Comparison of ENCODE assay signal across 8 cellular contexts in genomic region chr9:127505396-127506116, GRCh38. TPM values are rescaled to one million over a fixed set of nuclear protein-coding genes. Genes with fewer than 3 reads are reported as not detected.
DNase-seq lines count a peak whose midpoint lies in the region; ATAC-seq, FAIRE-seq and TF ChIP-seq lines count a peak whose summit lies in the region.

No MANE protein-coding gene starts in this region.

- CTCF ChIA-PET in activated CD4-positive, alpha-beta memory T cell treated with anti-CD3 and anti-CD28 coated beads, Interleukin-2, amount 10 ng/mL, durations not matched to agents 7 days and 5 days (lab: Charles Lee), result interaction anchor here (2.9 to 3.0 kb wide), 2 partner anchors 81 to 229 kb away, joined by 14 to 19 read pairs; partner anchors contain the start of gene TOR2A

- H3K4me1 ChIP-seq in foreskin keratinocyte, result no peaks in the 10 kb centered on the region

- DNase-seq in D721Med (ENCODE audit: insufficient read length, low spot score) (no peak), HuH-7.5 (ENCODE audit: low spot score) (peak; percentile 77), foreskin keratinocyte (no peak), superior temporal gyrus (ENCODE audit: extremely low spot score) (no peak), dedifferentiated amniotic fluid mesenchymal stem cell (ENCODE audit: extremely low spot score) (no peak)
- peak; percentile 43 for DNase-seq in activated CD4-positive, alpha-beta memory T cell treated with anti-CD3 and anti-CD28 coated beads, Interleukin-2, amount 10 ng/mL, durations not matched to agents 7 days and 5 days
- DNase-seq in stimulated activated CD4-positive, alpha-beta T cell treated with anti-CD3 and anti-CD28 coated beads, Interleukin-12 subunit alpha, Interleukin-12 subunit beta, amount 100 ng/mL, for 48 hours (ENCODE audit: low read depth in 2 of 3, low spot score in 1 of 3), result peak; percentile 16 to 26 (median 17)

- no peaks in the 10 kb centered on the region for H3K27me3 Mint-ChIP-seq in activated CD4-positive, alpha-beta memory T cell treated with anti-CD3 and anti-CD28 coated beads, Interleukin-2, amount 10 ng/mL, durations not matched to agents 7 days and 5 days

- H3K9me3 Mint-ChIP-seq in activated CD4-positive, alpha-beta memory T cell treated with anti-CD3 and anti-CD28 coated beads, Interleukin-2, amount 10 ng/mL, durations not matched to agents 7 days and 5 days, result no peaks in the 10 kb centered on the region

- no peak overlapping the region for H3K27ac ChIP-seq in foreskin keratinocyte

- H3K4me1 Mint-ChIP-seq in activated CD4-positive, alpha-beta memory T cell treated with anti-CD3 and anti-CD28 coated beads, Interleukin-2, amount 10 ng/mL, durations not matched to agents 7 days and 5 days, result no peaks in the 10 kb centered on the region

- peaks cover 8% of the 10 kb centered on the region for H3K36me3 Mint-ChIP-seq in activated CD4-positive, alpha-beta memory T cell treated with anti-CD3 and anti-CD28 coated beads, Interleukin-2, amount 10 ng/mL, durations not matched to agents 7 days and 5 days (ENCODE audit: low read depth)

- no peak for FAIRE-seq in D721Med (lab: Jason Lieb, UNC)

- no peak overlapping the region for H3K4me3 Mint-ChIP-seq in activated CD4-positive, alpha-beta memory T cell treated with anti-CD3 and anti-CD28 coated beads, Interleukin-2, amount 10 ng/mL, durations not matched to agents 7 days and 5 days

- POLR2A ChIA-PET in activated CD4-positive, alpha-beta memory T cell treated with anti-CD3 and anti-CD28 coated beads, Interleukin-2, amount 10 ng/mL, durations not matched to agents 7 days and 5 days (lab: Charles Lee), result no interaction called here

- no peaks in the 10 kb centered on the region for H3K27me3 ChIP-seq in foreskin keratinocyte

- no peak overlapping the region for H3K27ac Mint-ChIP-seq in activated CD4-positive, alpha-beta memory T cell treated with anti-CD3 and anti-CD28 coated beads, Interleukin-2, amount 10 ng/mL, durations not matched to agents 7 days and 5 days

- TF ChIP-seq CTCF in D721Med (IDR thresholded peaks at IDR 0.05; ENCODE audit: insufficient read depth, missing control alignments), result peak; percentile 25
- TF ChIP-seq CTCF in foreskin keratinocyte (conservative IDR thresholded peaks at IDR 0.05), result peak; percentile 57

- ATAC-seq in foreskin keratinocyte, result peak; percentile 46
- no peak for ATAC-seq in HG02970 (IDR thresholded peaks at IDR 0.05; ENCODE audit: low FRiP score, unreplicated experiment)

RNA-seq across cellular contexts. Expression of gene LRSAM1, which starts 54.2 kb away (rescaled TPM):
- 10 to 100 TPM; 25.4 to 26.9 TPM for total RNA-seq in activated CD4-positive, alpha-beta memory T cell treated with anti-CD3 and anti-CD28 coated beads, Interleukin-2, amount 10 ng/mL, durations not matched to agents 7 days and 5 days
- 9.8 and 11.0 TPM in 2 replicates for total RNA-seq in foreskin keratinocyte
- 10.5 and 11.1 TPM in 2 replicates for polyA plus RNA-seq in foreskin keratinocyte

RNA-seq across cellular contexts. Expression of gene RPL12, which starts 54.4 kb away (rescaled TPM):
- 1,000 to 10,000 TPM; 1,379 to 1,395 TPM for total RNA-seq in activated CD4-positive, alpha-beta memory T cell treated with anti-CD3 and anti-CD28 coated beads, Interleukin-2, amount 10 ng/mL, durations not matched to agents 7 days and 5 days
- 2,227 and 2,321 TPM in 2 replicates for total RNA-seq in foreskin keratinocyte
- 3,069 and 3,317 TPM in 2 replicates for polyA plus RNA-seq in foreskin keratinocyte

Comparison
In these comparisons a context has a peak if more than half of its experiments do, and no peak if none do; other contexts are left out.
1. DNase-seq: peak in HuH-7.5 (single experiment), activated CD4-positive, alpha-beta memory T cell treated with anti-CD3 and anti-CD28 coated beads, Interleukin-2, amount 10 ng/mL, durations not matched to agents 7 days and 5 days (single experiment) and stimulated activated CD4-positive, alpha-beta T cell treated with anti-CD3 and anti-CD28 coated beads, Interleukin-12 subunit alpha, Interleukin-12 subunit beta, amount 100 ng/mL, for 48 hours (3 of 3); none in D721Med (single experiment), foreskin keratinocyte (0 of 2), superior temporal gyrus (single experiment) and dedifferentiated amniotic fluid mesenchymal stem cell (single experiment).